8 cellular contexts compared by ENCODE assay signal in genomic region chr18:48949606-48950535, GRCh38. TPM values are rescaled to one million over a fixed set of nuclear protein-coding genes. Genes with fewer than 3 reads are reported as not detected.
A peak's percentile ranks its signal among the peaks of the same experiment; 100 is the strongest.
DNase-seq lines count a peak whose midpoint lies in the region; ATAC-seq, FAIRE-seq and TF ChIP-seq lines count a peak whose summit lies in the region.

No MANE protein-coding gene starts in this region.

- H2BK120ac ChIP-seq in IMR-90 (ENCODE audit: low read depth, low read length), result peak overlapping the region; percentile 90

- WGBS in IMR-90 (ENCODE audit: extremely low coverage in 2 of 2, insufficient read length in 1 of 2), 2 experiments, result 0% methylated on average over 44 of the region's 79 CpGs; no CpG with 5 or more reads in 1 of the 2 experiments

- peak overlapping the region; percentile 66 for H4K5ac ChIP-seq in IMR-90 (ENCODE audit: low read depth, low read length)

- H3K79me2 ChIP-seq in DOHH2 (ENCODE audit: control insufficient read depth, low read length), result no peaks in the 10 kb centered on the region
- peaks cover 21% of the 10 kb centered on the region for H3K79me2 ChIP-seq in endothelial cell of umbilical vein (ENCODE audit: control insufficient read depth, insufficient read depth, low read length)

- H3K56ac ChIP-seq in IMR-90 (ENCODE audit: extremely low read depth, insufficient read depth, low read length), result peak overlapping the region; percentile 87

- H2AFZ ChIP-seq in IMR-90 (replicated peaks; ENCODE audit: low read length, poor library complexity) (peak overlapping the region; percentile 80), endothelial cell of umbilical vein (ENCODE audit: low read depth, low read length) (peak overlapping the region; percentile 31)

- peak overlapping the region; percentile 97 for H2BK5ac ChIP-seq in IMR-90 (ENCODE audit: low read depth, low read length, poor library complexity, severe bottlenecking)

- peak overlapping the region; percentile 89 to 97 (median 94) for H3K4me3 Mint-ChIP-seq in naive B cell

- peak overlapping the region; percentile 85 for H3K18ac ChIP-seq in IMR-90 (ENCODE audit: low read depth, low read length)

- DNase-seq in IMR-90 (peak; percentile 60), endothelial cell of umbilical vein (ENCODE audit: low read depth, low spot score) (peak; percentile 53), naive B cell (peak; percentile 35)

- BruUV-seq in IMR-90 (replicated peaks; lab: Mats Ljungman, UMichigan), result no TSS peak
- BruUV-seq in endothelial cell of umbilical vein (replicated peaks; lab: Mats Ljungman, UMichigan), result no TSS peak

- peaks cover 32 to 48% (median 37%) of the 10 kb centered on the region in 3 donors for H3K4me1 Mint-ChIP-seq in naive B cell

- peak; percentile 52 for TF ChIP-seq RAD21 in IMR-90 (IDR thresholded peaks at IDR 0.05; ENCODE audit: low read length)

- H3K4me2 ChIP-seq in DOHH2 (ENCODE audit: low read length), result peak overlapping the region; percentile 74
- peak overlapping the region; percentile 87 for H3K4me2 ChIP-seq in IMR-90 (ENCODE audit: low read depth, low read length)
- H3K4me2 ChIP-seq in endothelial cell of umbilical vein (ENCODE audit: insufficient read depth, low read length), result peak overlapping the region; percentile 65

- intact Hi-C loops in IMR-90 (cut with micrococcal nuclease), result loop anchor here (1.0 to 5.0 kb wide), 7 partner anchors 83 to 467 kb away; no protein-coding TSS in a partner anchor
- intact Hi-C loops in endothelial cell of umbilical vein (cut with micrococcal nuclease), result loop anchor here (1.0 to 10.0 kb wide), 12 partner anchors 9 to 497 kb away; no protein-coding TSS in a partner anchor

- H3K36me3 ChIP-seq in DOHH2 (ENCODE audit: control insufficient read depth, low read length) (no peaks in the 10 kb centered on the region), IMR-90 (ENCODE audit: control insufficient read depth, insufficient read depth, low read length) (peaks cover 25% of the 10 kb centered on the region), endothelial cell of umbilical vein (ENCODE audit: control insufficient read depth in 2 of 2, extremely low read depth in 1 of 2, insufficient read depth in 2 of 2, low read length in 2 of 2) (no peaks in the 10 kb centered on the region)

- peak overlapping the region; percentile 95 for H2AK9ac ChIP-seq in IMR-90 (replicated peaks; ENCODE audit: low read depth, low read length, poor library complexity)

- H3K27ac Mint-ChIP-seq in naive B cell, result peak overlapping the region; percentile 88 to 100 (median 93)

- FAIRE-seq in endothelial cell of umbilical vein (lab: Jason Lieb, UNC), result peak; percentile 18

- in situ Hi-C loops in IMR-90 (cut with MboI; ENCODE audit: low sequenced_read_pairs), result loop anchor here (10.0 to 25.0 kb wide), 2 partner anchors 225 to 413 kb away; partner anchors contain the start of gene CTIF

- H3K27me3 ChIP-seq in DOHH2 (ENCODE audit: control insufficient read depth, low read length) (peaks cover 64% of the 10 kb centered on the region), IMR-90 (ENCODE audit: control insufficient read depth, insufficient read depth, low read length) (no peaks in the 10 kb centered on the region), endothelial cell of umbilical vein (ENCODE audit: control insufficient read depth in 2 of 2, insufficient read depth in 2 of 2, low read length in 2 of 2) (no peaks in the 10 kb centered on the region)

- H3K9me3 Mint-ChIP-seq in naive B cell, result no peaks in the 10 kb centered on the region

- H4K20me1 ChIP-seq in DOHH2 (ENCODE audit: control insufficient read depth, insufficient read depth, low read depth, low read length) (0 out of 2 replicates have a peak, but pooled peaks cover 4% of the 10 kb centered on the region), IMR-90 (ENCODE audit: insufficient read depth, low read length) (peaks cover 57% of the 10 kb centered on the region), endothelial cell of umbilical vein (replicated peaks; ENCODE audit: control insufficient read depth, extremely low read depth, insufficient read depth, low read length) (peaks cover 4% of the 10 kb centered on the region)

- no peaks in the 10 kb centered on the region for H3K9me2 ChIP-seq in DOHH2 (replicated peaks; ENCODE audit: control insufficient read depth, low read length)

- peaks cover 6% of the 10 kb centered on the region; the same call in 1 of the 2 replicates for H3F3A ChIP-seq in DOHH2 (ENCODE audit: control insufficient read depth, insufficient read depth)

- H3K9me3 ChIP-seq in DOHH2 (ENCODE audit: control insufficient read depth, insufficient read depth, low read length) (no peaks in the 10 kb centered on the region), IMR-90 (ENCODE audit: control insufficient read depth, insufficient read depth, low read length) (no peaks in the 10 kb centered on the region), endothelial cell of umbilical vein (replicated peaks; ENCODE audit: control insufficient read depth, insufficient read depth, low read length) (no peaks in the 10 kb centered on the region)

- dilution Hi-C loops in IMR-90 (cut with HindIII; ENCODE audit: low sequenced_read_pairs, unreplicated experiment), result no loop called here
- dilution Hi-C loops in endothelial cell of umbilical vein (cut with MboI; ENCODE audit: extremely low pct_ligation_motif_present, low sequenced_read_pairs), result no loop called here

- H3K79me1 ChIP-seq in IMR-90 (ENCODE audit: low read depth in 1 of 2, low read length in 2 of 2), result peaks cover 0 to 35% of the 10 kb centered on the region in 2 experiments; a peak in 3 of 4 replicates

- no peak overlapping the region for H3K27ac ChIP-seq in DOHH2 (ENCODE audit: low read depth, low read length)
- H3K27ac ChIP-seq in IMR-90 (ENCODE audit: insufficient read depth, low read length), result peak overlapping the region; percentile 99
- H3K27ac ChIP-seq in VCaP, result peak overlapping the region; percentile 97
- peak overlapping the region; percentile 24 for H3K27ac ChIP-seq in endothelial cell of umbilical vein (ENCODE audit: insufficient read depth, low read depth, low read length)

- peak overlapping the region; percentile 84 for H2AK5ac ChIP-seq in IMR-90 (ENCODE audit: low read depth, low read length)

- 0 out of 2 replicates have a peak, but pooled peaks have one; percentile 24 for TF ChIP-seq POLR2A in IMR-90 (IDR thresholded peaks at IDR 0.05; ENCODE audit: low read depth, low read length)
- no peak for TF ChIP-seq POLR2A in endothelial cell of umbilical vein (IDR thresholded peaks at IDR 0.05; ENCODE audit: low read depth, low read length)

- peak overlapping the region; percentile 97 for H3K14ac ChIP-seq in IMR-90 (replicated peaks; ENCODE audit: low read depth, low read length)

- peak overlapping the region; percentile 68 for H3K4me3 ChIP-seq in DOHH2 (ENCODE audit: low read length)
- peak overlapping the region; percentile 99 for H3K4me3 ChIP-seq in IMR-90 (ENCODE audit: insufficient read depth, low read depth, low read length)
- H3K4me3 ChIP-seq in endothelial cell of umbilical vein (replicated peaks in 1 of 3; ENCODE audit: insufficient read depth in 1 of 3, low read depth in 1 of 3, low read length in 3 of 3), result peak overlapping the region; percentile 55 to 63 (median 58)

- no peak overlapping the region; the same call in 2 of the 3 replicates for H2BK15ac ChIP-seq in IMR-90 (ENCODE audit: low read depth, low read length)

- ATAC-seq in IMR-90 (ENCODE audit: low read depth), result peak; percentile 7
- ATAC-seq in naive B cell (ENCODE audit: low read depth in 2 of 2), result no peak
- ATAC-seq in HG03280 (IDR thresholded peaks at IDR 0.05; ENCODE audit: unreplicated experiment), result no peak
- no peak for ATAC-seq in HG03457 (IDR thresholded peaks at IDR 0.05; ENCODE audit: unreplicated experiment)
- ATAC-seq in HG03095 (IDR thresholded peaks at IDR 0.05; ENCODE audit: unreplicated experiment), result no peak

- H3K23ac ChIP-seq in IMR-90 (ENCODE audit: low read depth, low read length), result peak overlapping the region; percentile 88

- peak overlapping the region; percentile 84 for H4K91ac ChIP-seq in IMR-90 (ENCODE audit: insufficient read depth, low read depth, low read length)

- H3K4me1 ChIP-seq in DOHH2 (ENCODE audit: control insufficient read depth, low read length) (peaks cover 64% of the 10 kb centered on the region), IMR-90 (ENCODE audit: control insufficient read depth, insufficient read depth, low read length) (peaks cover 10% of the 10 kb centered on the region), endothelial cell of umbilical vein (ENCODE audit: control insufficient read depth, extremely low read depth, insufficient read depth, low read length) (peaks cover 44% of the 10 kb centered on the region)

- H3K9ac ChIP-seq in IMR-90 (ENCODE audit: low read depth, low read length) (peak overlapping the region; percentile 99), endothelial cell of umbilical vein (replicated peaks; ENCODE audit: extremely low read depth, insufficient read depth, low read length) (peak overlapping the region; percentile 84)

- no peaks in the 10 kb centered on the region for H3K27me3 Mint-ChIP-seq in naive B cell

- CTCF ChIA-PET in IMR-90 (lab: Yijun Ruan, JAX) (no interaction called here), endothelial cell of umbilical vein (lab: Charles Lee) (interaction anchor here (0.6 to 1.2 kb wide), 10 partner anchors 10 to 288 kb away, joined by 3 to 10 read pairs (median 4); no protein-coding TSS in a partner anchor)

- peak overlapping the region; percentile 93 for H3K4ac ChIP-seq in IMR-90 (ENCODE audit: low read depth, low read length)

- no peaks in the 10 kb centered on the region for H3K36me3 Mint-ChIP-seq in naive B cell

- H3K9me1 ChIP-seq in IMR-90 (ENCODE audit: insufficient read depth, low read length) (peaks cover 8% of the 10 kb centered on the region; the same call in 1 of the 2 replicates), endothelial cell of umbilical vein (replicated peaks; ENCODE audit: control insufficient read depth, extremely low read depth, insufficient read depth, low read length) (no peaks in the 10 kb centered on the region)

- POLR2A ChIA-PET in IMR-90 (lab: Charles Lee; ENCODE audit: unreplicated experiment), result no interaction called here
- POLR2A ChIA-PET in endothelial cell of umbilical vein (lab: Charles Lee), result no interaction called here

- no peak overlapping the region for H2BK20ac ChIP-seq in IMR-90 (ENCODE audit: low read depth, low read length)

- peak overlapping the region; percentile 33 to 61; a peak in 3 of 4 replicates for H4K8ac ChIP-seq in IMR-90 (ENCODE audit: low read depth in 2 of 2, low read length in 2 of 2)

- TF ChIP-seq CTCF in DOHH2 (IDR thresholded peaks at IDR 0.05; ENCODE audit: low read depth, low read length, poor library complexity, severe bottlenecking) (peak; percentile 9), IMR-90 (conservative IDR thresholded peaks at IDR 0.05; ENCODE audit: low read depth, low read length) (peak; percentile 41), VCaP (conservative IDR thresholded peaks at IDR 0.05) (peak; percentile 50), endothelial cell of umbilical vein (IDR thresholded peaks at IDR 0.05; ENCODE audit: extremely low read depth in 1 of 2, insufficient read depth in 1 of 2, low read depth in 1 of 2, low read length in 2 of 2) (peak; percentile 17 to 39)

RNA-seq across cellular contexts. Expression of gene SMAD7, which starts 0.9 kb away (rescaled TPM):
- total RNA-seq in IMR-90 (2012; rRNA removed) (13.3 and 15.8 TPM in 2 replicates), endothelial cell of umbilical vein (3.6 and 4.6 TPM in 2 replicates)
- polyA plus RNA-seq in IMR-90 (2012; rRNA removed) (17.6 and 17.9 TPM in 2 replicates), endothelial cell of umbilical vein (8.0 and 10.2 TPM in 2 replicates), naive B cell (ENCODE audit: low read depth in 6 of 6) (1 to 10 TPM in 5 of 6 donors, under 1 TPM in 1; 0.47 to 3.7 (median 1.6) TPM)
- 8.3 and 14.6 TPM in 2 replicates for polyA plus RNA-seq in IMR-90 (2012; cell fraction: cytosol; rRNA removed)
- polyA plus RNA-seq in IMR-90 (2012; cell fraction: nucleus; rRNA removed; ENCODE audit: low replicate concordance), result 22.6 and 22.9 TPM in 2 replicates
- polyA plus RNA-seq in endothelial cell of umbilical vein (2011; cell fraction: cytosol; rRNA removed), result 4.5 TPM in 2 replicates
- 5.0 and 9.0 TPM in 2 replicates for polyA plus RNA-seq in endothelial cell of umbilical vein (2011; cell fraction: nucleus; rRNA removed)
- polyA plus RNA-seq in endothelial cell of umbilical vein (2012), result 1.9 and 3.2 TPM in 2 replicates
- 12.6 and 15.2 TPM in 2 replicates for polyA minus RNA-seq in endothelial cell of umbilical vein
- polyA minus RNA-seq in endothelial cell of umbilical vein (2011; cell fraction: cytosol; rRNA and poly(A)+ RNA removed), result 20.6 TPM
- polyA minus RNA-seq in endothelial cell of umbilical vein (2011; cell fraction: nucleus; rRNA and poly(A)+ RNA removed), result 8.1 and 15.0 TPM in 2 replicates
